Comparison of ENCODE assay signal across 11 cellular contexts in the genomic region with DNA sequence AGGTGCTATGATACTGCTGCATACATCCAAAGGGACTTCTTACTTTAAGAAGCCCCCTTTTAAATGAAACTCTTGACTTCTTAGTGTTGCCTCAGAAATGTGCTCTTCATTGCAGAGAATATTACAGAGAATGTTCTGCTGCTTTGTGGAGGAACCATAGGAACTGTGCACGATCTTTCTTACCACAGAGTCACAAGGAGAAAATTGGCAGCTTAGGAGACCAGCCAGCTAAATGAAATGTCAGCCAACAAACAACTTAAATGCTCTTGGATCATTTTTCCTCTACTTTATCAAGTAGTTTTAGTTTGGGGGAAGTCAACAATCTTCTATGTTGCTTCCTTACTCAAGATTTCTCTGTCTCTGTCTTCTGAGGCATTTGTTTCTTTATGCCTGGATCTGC.
"Had no signal": no experiment of that assay in that cellular context is flagged by ENCODE, and none has a peak within 500 bp of the region (broad histone marks: within the 10 kb centered on the region; RNA-seq: fewer than 3 reads in every experiment).

No MANE protein-coding gene starts in this region.

- H3K9ac ChIP-seq: parathyroid adenoma had no signal

- H3K36me3 ChIP-seq: adrenal gland, gastroesophageal sphincter, stomach, thoracic aorta had no signal

- H3K4me3 ChIP-seq: adrenal gland, gastroesophageal sphincter, skin epidermis, stomach, thoracic aorta had no signal

- H3K79me2 ChIP-seq: parathyroid adenoma had no signal

- H2AFZ ChIP-seq: parathyroid adenoma had no signal

- DNase-seq: activated CD4-positive, alpha-beta T cell treated with anti-CD3 and anti-CD28 coated beads, Interleukin-2, amount 50 U/mL, for 1 hour; activated naive CD4-positive, alpha-beta T cell treated with anti-CD3 and anti-CD28 coated beads, Interleukin-2, amount 10 ng/mL, durations not matched to agents 7 days and 5 days; activated T-cell treated with anti-CD3 and anti-CD28 coated beads for 4 hours; adrenal gland; endodermal cell; stomach; T-helper 2 cell had no signal

- H3K27me3 ChIP-seq: adrenal gland, gastroesophageal sphincter, stomach had no signal

- H3K9me3 ChIP-seq: adrenal gland, gastroesophageal sphincter, stomach, thoracic aorta had no signal

- ATAC-seq: gastroesophageal sphincter had no signal

- H3K4me1 ChIP-seq: adrenal gland, parathyroid adenoma had no signal

- H3K27ac ChIP-seq: adrenal gland, gastroesophageal sphincter, parathyroid adenoma, skin epidermis, stomach, thoracic aorta had no signal
